Comparison of ENCODE assay signal across 8 cellular contexts in genomic region chr2:177242136-177242987, GRCh38. TPM values are rescaled to one million over a fixed set of nuclear protein-coding genes. Genes with fewer than 3 reads are reported as not detected.
DNase-seq lines count a peak whose midpoint lies in the region; ATAC-seq and TF ChIP-seq lines count a peak whose summit lies in the region.

No MANE protein-coding gene starts in this region.

- H3K9me3 Mint-ChIP-seq in chondrocyte (ENCODE audit: low read depth) = no peaks in the 10 kb centered on the region

- peak overlapping the region; percentile 78 for H3K27ac ChIP-seq in lower lobe of right lung
- peak overlapping the region; percentile 81 to 92 (median 86) for H3K27ac ChIP-seq in upper lobe of left lung

- H3K4me1 ChIP-seq in lower lobe of right lung (peaks cover 98% of the 10 kb centered on the region), upper lobe of left lung (peaks cover 92 to 98% (median 96%) of the 10 kb centered on the region in 4 donors)

- peak; percentile 42 to 93 (median 86) for TF ChIP-seq EP300 in upper lobe of left lung (IDR thresholded peaks at IDR 0.05)

- intact Hi-C loops in lower lobe of right lung (cut with DNase I) = no loop called here

- ATAC-seq in lower lobe of right lung (peak; percentile 86 to 89), upper lobe of left lung (ENCODE audit: low FRiP score in 2 of 2) (peak; percentile 86 to 88), GM21737 (IDR thresholded peaks at IDR 0.05; ENCODE audit: unreplicated experiment) (no peak)

- H3K36me3 ChIP-seq in lower lobe of right lung (no peaks in the 10 kb centered on the region), upper lobe of left lung (no peaks in the 10 kb centered on the region)

- no peaks in the 10 kb centered on the region for H3K27me3 ChIP-seq in lower lobe of right lung (ENCODE audit: low read depth)
- H3K27me3 ChIP-seq in upper lobe of left lung = no peaks in the 10 kb centered on the region

- no peak for TF ChIP-seq CTCF in chondrocyte (IDR thresholded peaks at IDR 0.05)
- TF ChIP-seq CTCF in lower lobe of right lung (IDR thresholded peaks at IDR 0.05) = no peak
- no peak for TF ChIP-seq CTCF in upper lobe of left lung (IDR thresholded peaks at IDR 0.05)

- TF ChIP-seq POLR2A in upper lobe of left lung (IDR thresholded peaks at IDR 0.05) = peak in 1 of 4 donors; percentile 22

- peak; percentile 36 for DNase-seq in NCI-H2227 (lab: John Stamatoyannopoulos, UW; ENCODE audit: unreplicated experiment)
- no peak for DNase-seq in NCI-H2227 treated with DMSO at 0.1 percent for 48 hours (lab: John Stamatoyannopoulos, UW)
- DNase-seq in NCI-H774 (lab: John Stamatoyannopoulos, UW) = peak; percentile 11
- no peak for DNase-seq in chondrocyte (ENCODE audit: low spot score)
- DNase-seq in lower lobe of right lung = no peak
- no peak for DNase-seq in upper lobe of left lung
- no peak for DNase-seq in iPS-NIHi7 (ENCODE audit: extremely low spot score)

- H3K4me3 ChIP-seq in lower lobe of right lung (no peak overlapping the region), upper lobe of left lung (peak overlapping the region in 2 of 4 donors; percentile 6 to 16)

- H3K27me3 Mint-ChIP-seq in chondrocyte (ENCODE audit: low read depth) = no peaks in the 10 kb centered on the region

- peak overlapping the region; percentile 99 for H3K27ac Mint-ChIP-seq in chondrocyte (ENCODE audit: unreplicated experiment)

- 30 to 31% methylated on average over 5 of the region's 5 CpGs for WGBS in upper lobe of left lung, 2 donors

- peaks cover 1% of the 10 kb centered on the region for H3K36me3 Mint-ChIP-seq in chondrocyte (ENCODE audit: low read depth)

- H3K9me3 ChIP-seq in lower lobe of right lung = no peaks in the 10 kb centered on the region
- no peaks in the 10 kb centered on the region for H3K9me3 ChIP-seq in upper lobe of left lung

- peak overlapping the region; percentile 46 for H3K4me3 Mint-ChIP-seq in chondrocyte (ENCODE audit: unreplicated experiment)

- H3K4me1 Mint-ChIP-seq in chondrocyte (ENCODE audit: low read depth) = peaks cover 94% of the 10 kb centered on the region

RNA-seq across cellular contexts. Expression of gene NFE2L2, which starts 22.2 kb away (rescaled TPM):
- 65.7 to 88.2 TPM (median 86.8 TPM) in 3 replicates for total RNA-seq in chondrocyte
- 105 TPM for total RNA-seq in lower lobe of right lung
- 100 to 1,000 TPM in 3 of 6 donors, 10 to 100 TPM in 3; 52.4 to 174 (median 94.4) TPM for total RNA-seq in upper lobe of left lung

RNA-seq across cellular contexts. Expression of gene HNRNPA3, which starts 29.8 kb away (rescaled TPM):
- 98.0 to 153 TPM (median 106 TPM) in 3 replicates for total RNA-seq in chondrocyte
- total RNA-seq in lower lobe of right lung = 132 TPM
- total RNA-seq in upper lobe of left lung = 100 to 1,000 TPM in 2 of 6 donors, 10 to 100 TPM in 4; 53.2 to 146 (median 89.0) TPM

Comparison
In these comparisons a context has a peak if more than half of its experiments do, and no peak if none do; other contexts are left out.
1. DNase-seq: peak in NCI-H2227 (single experiment) and NCI-H774 (single experiment); none in NCI-H2227 treated with DMSO at 0.1 percent for 48 hours (single experiment), chondrocyte (single experiment), lower lobe of right lung (single experiment), upper lobe of left lung (0 of 2) and iPS-NIHi7 (single experiment).